In the genomic region with DNA sequence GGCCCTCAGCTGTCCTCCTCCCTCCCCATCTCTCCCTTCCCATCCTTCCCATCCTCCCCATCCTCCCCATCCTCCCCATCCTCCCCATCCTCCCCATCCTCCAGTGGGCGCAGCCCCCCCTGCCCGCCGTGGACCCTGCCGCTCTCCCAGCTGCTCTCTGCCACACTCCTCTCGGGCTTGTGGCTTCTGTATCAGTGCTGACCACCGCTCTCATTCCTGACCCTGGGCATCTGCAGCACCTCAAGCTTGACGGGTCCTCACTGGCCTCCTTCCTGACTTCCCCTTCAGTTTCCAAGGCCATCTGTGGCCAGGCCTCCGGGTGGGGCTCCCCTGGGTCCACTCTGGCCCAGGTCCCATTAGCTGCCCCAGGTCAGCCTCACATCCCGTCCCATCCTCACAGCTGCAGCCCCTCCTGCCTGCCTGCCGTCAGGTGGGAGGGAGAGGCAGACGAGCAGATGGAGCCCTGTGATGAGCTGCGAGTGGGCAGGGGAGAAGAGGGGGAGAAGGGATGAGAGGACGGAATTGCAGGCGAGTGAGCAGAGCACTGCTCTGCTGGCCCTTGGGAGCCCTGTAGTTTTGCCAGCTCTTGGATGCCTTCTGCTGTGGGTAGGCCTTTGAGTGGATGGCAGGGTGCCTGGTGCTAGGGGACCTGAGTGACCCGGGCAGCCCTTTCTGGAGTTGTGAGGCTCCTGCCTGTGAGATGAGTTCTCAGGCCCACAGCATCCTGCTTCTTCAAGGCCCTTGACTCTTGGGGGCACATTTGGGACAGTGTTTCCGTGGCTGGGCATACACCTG, we compare ENCODE assay signal across 21 cellular contexts. TPM values are rescaled to one million over a fixed set of nuclear protein-coding genes. Genes with fewer than 3 reads are reported as not detected.
"Had no signal": no experiment of that assay in that cellular context is flagged by ENCODE, and none has a peak within 500 bp of the region (broad histone marks: within the 10 kb centered on the region; RNA-seq: fewer than 3 reads in every experiment).

No MANE protein-coding gene starts in this region.

- H3K9me3 ChIP-seq: breast epithelium, gastrocnemius medialis, left lung, testis had no signal

- H3K4me3 ChIP-seq: breast epithelium, dorsolateral prefrontal cortex, gastrocnemius medialis, left lung, testis had no signal

- H3K9me3 Mint-ChIP-seq: activated T-helper 17 cell treated with anti-CD3 and anti-CD28 coated beads, Interleukin-2, amount 50 U/mL, for 72 hours had no signal

- H3K4me1 Mint-ChIP-seq: endodermal cell had no signal

- H3K27me3 ChIP-seq: breast epithelium, dorsolateral prefrontal cortex, gastrocnemius medialis, left lung, testis had no signal

- FAIRE-seq: islet of Langerhans, small intestine had no signal

- H3K27ac ChIP-seq: breast epithelium, gastrocnemius medialis, left lung, testis had no signal

- H3K36me3 Mint-ChIP-seq: natural killer cell had no signal

- H3K27ac Mint-ChIP-seq: activated T-helper 17 cell treated with anti-CD3 and anti-CD28 coated beads, Interleukin-2, amount 50 U/mL, for 72 hours; endodermal cell; natural killer cell; stimulated activated naive CD8-positive, alpha-beta T cell treated with anti-CD3 and anti-CD28 coated beads, Interleukin-15, Interleukin-2, amounts not matched to agents 100 ng/mL and 50 ng/mL, for 24 hours had no signal

- H3K27me3 Mint-ChIP-seq: activated T-helper 17 cell treated with anti-CD3 and anti-CD28 coated beads, Interleukin-2, amount 50 U/mL, for 72 hours; stimulated activated naive CD8-positive, alpha-beta T cell treated with anti-CD3 and anti-CD28 coated beads, Interleukin-15, Interleukin-2, amounts not matched to agents 100 ng/mL and 50 ng/mL, for 24 hours had no signal

- H3K4me3 Mint-ChIP-seq: activated T-helper 17 cell treated with anti-CD3 and anti-CD28 coated beads, Interleukin-2, amount 50 U/mL, for 72 hours; endodermal cell; natural killer cell; stimulated activated naive CD8-positive, alpha-beta T cell treated with anti-CD3 and anti-CD28 coated beads, Interleukin-15, Interleukin-2, amounts not matched to agents 100 ng/mL and 50 ng/mL, for 24 hours had no signal

- H3K36me3 ChIP-seq: breast epithelium, left lung had no signal

- H3K4me1 ChIP-seq: breast epithelium, gastrocnemius medialis, left lung, testis had no signal

- DNase-seq: activated CD4-positive, alpha-beta T cell treated with anti-CD3 and anti-CD28 coated beads for 1 hour; activated CD4-positive, alpha-beta T cell treated with anti-CD3 and anti-CD28 coated beads, Interleukin-2, amount 50 U/mL, for 4 hours; activated naive CD4-positive, alpha-beta T cell treated with Interleukin-2 at 50 U/mL for 16 hours; dorsolateral prefrontal cortex; endodermal cell; gastrocnemius medialis; left lung; mesendoderm; natural killer cell; retina; small intestine; stimulated activated CD4-positive, alpha-beta T cell treated with anti-CD3 and anti-CD28 coated beads, Interleukin-4, amount 100 ng/mL, for 24 hours; T-helper 1 cell; T1000; testis had no signal

RNA-seq across cellular contexts. Expression of a gene that starts 47.6 kb away (rescaled TPM):
- total RNA-seq: activated T-helper 17 cell treated with anti-CD3 and anti-CD28 coated beads, Interleukin-2, amount 50 U/mL, for 72 hours; epithelial cell of proximal tubule; gastrocnemius medialis; left lung; natural killer cell; urinary bladder had no signal
- polyA plus RNA-seq: urinary bladder had no signal
